27 cellular contexts compared by ENCODE assay signal in the genomic region with DNA sequence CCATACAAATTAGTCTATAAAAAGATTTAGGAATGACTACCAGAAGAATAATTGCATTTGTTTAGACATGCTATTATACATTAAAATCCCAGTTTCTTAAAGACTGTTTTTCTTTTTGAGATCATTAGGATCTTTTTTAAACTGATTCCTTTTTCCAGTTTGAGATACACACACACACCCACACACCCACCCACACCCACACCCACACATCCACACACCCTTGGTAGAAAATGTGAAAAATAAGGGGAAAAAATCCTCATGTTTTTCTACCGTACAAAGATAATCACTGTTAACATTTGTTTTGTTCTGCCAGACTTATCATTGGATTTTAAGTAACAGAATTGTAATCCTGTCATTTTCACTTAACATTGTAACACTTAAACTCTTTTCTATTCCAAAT. TPM values are rescaled to one million over a fixed set of nuclear protein-coding genes. Genes with fewer than 3 reads are reported as not detected.
DNase-seq lines count a peak whose midpoint lies in the region; ATAC-seq and TF ChIP-seq lines count a peak whose summit lies in the region.
"Had no signal": no experiment of that assay in that cellular context is flagged by ENCODE, and none has a peak within 500 bp of the region (broad histone marks: within the 10 kb centered on the region; RNA-seq: fewer than 3 reads in every experiment).

No MANE protein-coding gene starts in this region.

- in situ Hi-C loops in ACHN (cut with HindIII; ENCODE audit: low pct_ligation_motif_present, low pct_unique_long_range_greater_than_20kb, low sequenced_read_pairs): no loop called here

- no peaks in the 10 kb centered on the region for H3K27me3 Mint-ChIP-seq in memory B cell
- no peaks in the 10 kb centered on the region for H3K27me3 Mint-ChIP-seq in stimulated activated memory B cell treated with anti-CD40 and anti-IgM and Interleukin-4, amounts not matched to agents 10 μg/mL and 1 μg/mL and 100 μg/mL, for 72 hours
- H3K27me3 Mint-ChIP-seq: CD4-positive, alpha-beta memory T cell; CD4-positive, CD25-positive, alpha-beta regulatory T cell; CD8-positive, alpha-beta memory T cell had no signal

- peaks cover 36% of the 10 kb centered on the region for H3K36me3 Mint-ChIP-seq in memory B cell
- H3K36me3 Mint-ChIP-seq in stimulated activated memory B cell treated with anti-CD40 and anti-IgM and Interleukin-4, amounts not matched to agents 10 μg/mL and 1 μg/mL and 100 μg/mL, for 72 hours: peaks cover 57% of the 10 kb centered on the region

- peak overlapping the region; percentile 50 for H3K27ac ChIP-seq in left ventricle myocardium inferior (replicated peaks)
- no peak overlapping the region for H3K27ac ChIP-seq in right atrium auricular region
- peak overlapping the region; percentile 84 for H3K27ac ChIP-seq in caudate nucleus (ENCODE audit: low read depth, low read length)
- H3K27ac ChIP-seq in left lung: no peak overlapping the region
- H3K27ac ChIP-seq: 22Rv1, A549, BLaER1 had no signal

- H3K9me3 Mint-ChIP-seq in memory B cell: no peaks in the 10 kb centered on the region
- H3K9me3 Mint-ChIP-seq in stimulated activated memory B cell treated with anti-CD40 and anti-IgM and Interleukin-4, amounts not matched to agents 10 μg/mL and 1 μg/mL and 100 μg/mL, for 72 hours: no peaks in the 10 kb centered on the region
- H3K9me3 Mint-ChIP-seq: CD14-positive monocyte; CD4-positive, alpha-beta memory T cell; CD4-positive, CD25-positive, alpha-beta regulatory T cell; CD8-positive, alpha-beta memory T cell had no signal

- no peak for ATAC-seq in memory B cell (ENCODE audit: low read depth)
- ATAC-seq in left lung: no peak
- no peak for ATAC-seq in stimulated activated memory B cell treated with anti-CD40 and anti-IgM and Interleukin-4, amounts not matched to agents 10 μg/mL and 1 μg/mL and 100 μg/mL, for 72 hours
- ATAC-seq: A549, GM12878 had no signal

- H3K36me3 ChIP-seq in left ventricle myocardium inferior (peaks cover 23% of the 10 kb centered on the region), right atrium auricular region (peaks cover 12% of the 10 kb centered on the region), left lung (peaks cover 0 to 48% of the 10 kb centered on the region in 2 donors)

- H3K4me1 ChIP-seq in left ventricle myocardium inferior (peaks cover 90% of the 10 kb centered on the region), right atrium auricular region (peaks cover 0 to 31% of the 10 kb centered on the region in 2 donors), left lung (peaks cover 0 to 6% of the 10 kb centered on the region in 2 donors)
- H3K4me1 ChIP-seq: A549, BE2C had no signal

- H3K9me3 ChIP-seq in left ventricle myocardium inferior (replicated peaks) (no peaks in the 10 kb centered on the region), right atrium auricular region (no peaks in the 10 kb centered on the region), left lung (no peaks in the 10 kb centered on the region)
- H3K9me3 ChIP-seq: A549, BE2C, BLaER1 had no signal

- intact Hi-C loops in left ventricle myocardium inferior (cut with micrococcal nuclease): no loop called here
- intact Hi-C loops in left lung (cut with DNase I): no loop called here

- peak overlapping the region; percentile 46 for H3K27ac Mint-ChIP-seq in memory B cell
- H3K27ac Mint-ChIP-seq in stimulated activated memory B cell treated with anti-CD40 and anti-IgM and Interleukin-4, amounts not matched to agents 10 μg/mL and 1 μg/mL and 100 μg/mL, for 72 hours: no peak overlapping the region
- H3K27ac Mint-ChIP-seq: CD14-positive monocyte; CD4-positive, CD25-positive, alpha-beta regulatory T cell had no signal

- H3K4me3 ChIP-seq in left ventricle myocardium inferior (no peak overlapping the region), right atrium auricular region (no peak overlapping the region), left lung (no peak overlapping the region)
- H3K4me3 ChIP-seq: A549, BLaER1, GM12878 had no signal

- no peaks in the 10 kb centered on the region for H3K4me1 Mint-ChIP-seq in memory B cell
- peaks cover 10% of the 10 kb centered on the region for H3K4me1 Mint-ChIP-seq in stimulated activated memory B cell treated with anti-CD40 and anti-IgM and Interleukin-4, amounts not matched to agents 10 μg/mL and 1 μg/mL and 100 μg/mL, for 72 hours
- H3K4me1 Mint-ChIP-seq: CD14-positive monocyte had no signal

- no peak for TF ChIP-seq CTCF in left ventricle myocardium inferior (IDR thresholded peaks at IDR 0.05; ENCODE audit: borderline replicate concordance)
- no peak for TF ChIP-seq CTCF in right atrium auricular region (IDR thresholded peaks at IDR 0.05)
- TF ChIP-seq CTCF in left lung (IDR thresholded peaks at IDR 0.05): no peak

- DNase-seq in left ventricle myocardium inferior: no peak
- DNase-seq in right atrium auricular region (ENCODE audit: low spot score): no peak
- peak in 2 of 61 donors; percentile 5 to 25 for DNase-seq in caudate nucleus (lab: John Stamatoyannopoulos, UW)
- DNase-seq in memory B cell (ENCODE audit: low spot score in 2 of 2): no peak
- no peak for DNase-seq in left lung
- DNase-seq in ACHN: no peak
- DNase-seq: BE2C; C1 segment of cervical spinal cord; CD4-positive, alpha-beta memory T cell; CD4-positive, CD25-positive, alpha-beta regulatory T cell; CD8-positive, alpha-beta memory T cell; COR-L47; DMS 273 treated with DMSO at 0.1 percent for 48 hours; DMS153; DMS53; DMS79; DND-41; EL; GDM1 had no signal

- H3K27me3 ChIP-seq in left ventricle myocardium inferior (ENCODE audit: low read depth): no peaks in the 10 kb centered on the region
- H3K27me3 ChIP-seq in right atrium auricular region: no peaks in the 10 kb centered on the region
- no peaks in the 10 kb centered on the region for H3K27me3 ChIP-seq in left lung
- H3K27me3 ChIP-seq: BE2C, BLaER1 had no signal

- no peak overlapping the region for H3K4me3 Mint-ChIP-seq in memory B cell
- no peak overlapping the region for H3K4me3 Mint-ChIP-seq in stimulated activated memory B cell treated with anti-CD40 and anti-IgM and Interleukin-4, amounts not matched to agents 10 μg/mL and 1 μg/mL and 100 μg/mL, for 72 hours
- H3K4me3 Mint-ChIP-seq: CD14-positive monocyte; CD4-positive, alpha-beta memory T cell; CD4-positive, CD25-positive, alpha-beta regulatory T cell; CD8-positive, alpha-beta memory T cell had no signal

RNA-seq across cellular contexts. Expression of a gene that starts 27.1 kb away (rescaled TPM):
- total RNA-seq in left ventricle myocardium inferior (0.05 TPM), right atrium auricular region (not detected), left lung (under 1 TPM in 1 of 2 donors, not detected in 1; 0.05 TPM)
- total RNA-seq: A172; CD4-positive, alpha-beta memory T cell; CD4-positive, CD25-positive, alpha-beta regulatory T cell; Daoy; GM12878 had no signal

RNA-seq across cellular contexts. Expression of a gene that starts 30.4 kb away (rescaled TPM):
- total RNA-seq in left ventricle myocardium inferior (67.8 TPM), right atrium auricular region (10 to 100 TPM; 37.2 to 48.9 TPM), left lung (10 to 100 TPM; 63.2 to 64.8 TPM)

Comparison
In these comparisons a context has a peak if more than half of its experiments do, and no peak if none do; other contexts are left out.
1. H3K27ac ChIP-seq: peak in left ventricle myocardium inferior (single experiment) and caudate nucleus (single experiment); none in right atrium auricular region (0 of 2) and left lung (0 of 2).